ENCODE assay signal across 1 cellular context in the genomic region with DNA sequence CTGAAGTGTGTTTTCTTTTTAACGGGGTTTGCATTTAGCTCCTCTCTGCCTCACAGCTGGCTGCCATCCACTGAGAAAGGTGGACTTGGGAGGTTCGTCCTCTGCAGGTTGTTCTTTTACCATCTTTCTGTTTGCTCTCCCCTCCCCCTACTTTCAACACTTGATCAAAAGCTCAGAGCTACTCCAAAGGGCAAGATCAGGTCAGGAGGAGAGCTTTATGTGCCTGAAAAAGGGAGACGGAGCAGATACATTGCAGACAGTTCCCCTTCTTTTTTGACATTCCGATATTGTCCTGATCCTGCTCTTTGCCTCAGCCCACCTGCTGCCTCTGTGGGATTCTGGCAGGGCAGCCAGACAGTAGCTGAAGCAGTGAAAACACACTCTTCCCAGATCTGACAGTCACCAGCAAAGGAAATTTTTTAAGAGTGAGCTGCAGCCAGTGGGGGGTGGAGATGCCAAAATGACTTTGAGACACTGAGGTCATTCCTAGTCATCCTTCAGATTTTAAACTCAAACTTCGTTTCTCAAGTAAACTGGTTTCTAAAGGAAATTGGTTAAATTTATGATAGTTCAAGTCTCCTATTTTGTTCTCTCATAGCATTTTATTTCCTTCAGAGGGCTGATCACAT.
A peak's percentile ranks its signal among the peaks of the same experiment; 100 is the strongest.
TF ChIP-seq lines count a peak whose summit lies in the region.

No MANE protein-coding gene starts in this region.

TF ChIP-seq in HepG2, 621 proteins besides CTCF, POLR2A, EP300 and RAD21 (continued from another document and continues in another):
- TF ChIP-seq, protein P1, sequence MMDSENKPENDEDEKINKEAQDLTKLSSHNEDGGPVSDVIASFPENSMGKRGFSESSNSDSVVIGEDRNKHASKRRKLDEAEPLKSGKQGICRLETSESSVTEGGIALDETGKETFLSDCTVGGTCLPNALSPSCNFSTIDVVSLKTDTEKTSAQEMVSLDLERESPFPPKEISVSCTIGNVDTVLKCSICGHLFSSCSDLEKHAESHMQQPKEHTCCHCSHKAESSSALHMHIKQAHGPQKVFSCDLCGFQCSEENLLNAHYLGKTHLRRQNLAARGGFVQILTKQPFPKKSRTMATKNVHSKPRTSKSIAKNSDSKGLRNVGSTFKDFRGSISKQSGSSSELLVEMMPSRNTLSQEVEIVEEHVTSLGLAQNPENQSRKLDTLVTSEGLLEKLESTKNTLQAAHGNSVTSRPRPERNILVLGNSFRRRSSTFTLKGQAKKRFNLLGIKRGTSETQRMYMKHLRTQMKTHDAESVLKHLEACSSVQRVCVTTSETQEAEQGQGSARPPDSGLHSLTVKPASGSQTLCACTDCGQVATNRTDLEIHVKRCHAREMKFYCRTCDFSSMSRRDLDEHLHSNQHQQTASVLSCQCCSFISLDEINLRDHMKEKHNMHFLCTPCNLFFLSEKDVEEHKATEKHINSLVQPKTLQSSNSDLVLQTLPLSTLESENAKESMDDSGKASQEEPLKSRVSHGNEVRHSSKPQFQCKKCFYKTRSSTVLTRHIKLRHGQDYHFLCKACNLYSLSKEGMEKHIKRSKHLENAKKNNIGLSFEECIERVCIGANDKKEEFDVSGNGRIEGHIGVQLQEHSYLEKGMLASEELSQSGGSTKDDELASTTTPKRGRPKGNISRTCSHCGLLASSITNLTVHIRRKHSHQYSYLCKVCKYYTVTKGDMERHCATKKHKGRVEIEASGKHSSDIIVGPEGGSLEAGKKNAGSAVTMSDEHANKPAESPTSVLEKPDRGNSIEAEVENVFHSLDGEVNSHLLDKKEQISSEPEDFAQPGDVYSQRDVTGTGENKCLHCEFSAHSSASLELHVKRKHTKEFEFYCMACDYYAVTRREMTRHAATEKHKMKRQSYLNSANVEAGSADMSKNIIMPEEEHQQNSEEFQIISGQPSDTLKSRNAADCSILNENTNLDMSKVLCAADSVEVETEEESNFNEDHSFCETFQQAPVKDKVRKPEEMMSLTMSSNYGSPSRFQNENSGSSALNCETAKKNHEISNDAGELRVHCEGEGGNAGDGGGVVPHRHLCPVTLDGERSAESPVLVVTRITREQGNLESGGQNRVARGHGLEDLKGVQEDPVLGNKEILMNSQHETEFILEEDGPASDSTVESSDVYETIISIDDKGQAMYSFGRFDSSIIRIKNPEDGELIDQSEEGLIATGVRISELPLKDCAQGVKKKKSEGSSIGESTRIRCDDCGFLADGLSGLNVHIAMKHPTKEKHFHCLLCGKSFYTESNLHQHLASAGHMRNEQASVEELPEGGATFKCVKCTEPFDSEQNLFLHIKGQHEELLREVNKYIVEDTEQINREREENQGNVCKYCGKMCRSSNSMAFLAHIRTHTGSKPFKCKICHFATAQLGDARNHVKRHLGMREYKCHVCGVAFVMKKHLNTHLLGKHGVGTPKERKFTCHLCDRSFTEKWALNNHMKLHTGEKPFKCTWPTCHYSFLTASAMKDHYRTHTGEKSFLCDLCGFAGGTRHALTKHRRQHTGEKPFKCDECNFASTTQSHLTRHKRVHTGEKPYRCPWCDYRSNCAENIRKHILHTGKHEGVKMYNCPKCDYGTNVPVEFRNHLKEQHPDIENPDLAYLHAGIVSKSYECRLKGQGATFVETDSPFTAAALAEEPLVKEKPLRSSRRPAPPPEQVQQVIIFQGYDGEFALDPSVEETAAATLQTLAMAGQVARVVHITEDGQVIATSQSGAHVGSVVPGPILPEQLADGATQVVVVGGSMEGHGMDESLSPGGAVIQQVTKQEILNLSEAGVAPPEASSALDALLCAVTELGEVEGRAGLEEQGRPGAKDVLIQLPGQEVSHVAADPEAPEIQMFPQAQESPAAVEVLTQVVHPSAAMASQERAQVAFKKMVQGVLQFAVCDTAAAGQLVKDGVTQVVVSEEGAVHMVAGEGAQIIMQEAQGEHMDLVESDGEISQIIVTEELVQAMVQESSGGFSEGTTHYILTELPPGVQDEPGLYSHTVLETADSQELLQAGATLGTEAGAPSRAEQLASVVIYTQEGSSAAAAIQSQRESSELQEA (CRISPR knock-in tag; IDR thresholded peaks at IDR 0.05; ENCODE audit: not compliant biosample characterization) = no peak
- TF ChIP-seq ZNF292 (CRISPR knock-in tag; IDR thresholded peaks at IDR 0.05; ENCODE audit: borderline replicate concordance, low read depth) (peak; percentile 94), PPARG (CRISPR knock-in tag; conservative IDR thresholded peaks at IDR 0.05) (0 out of 2 replicates have a peak, but pooled peaks have one; percentile 23), RELA (CRISPR knock-in tag; IDR thresholded peaks at IDR 0.05) (no peak), HNF4A (CRISPR knock-in tag; IDR thresholded peaks at IDR 0.05) (peak; percentile 93), ZNF766 (CRISPR knock-in tag; IDR thresholded peaks at IDR 0.05; ENCODE audit: borderline replicate concordance) (peak; percentile 38; the same call in 1 of the 2 replicates), RXRB (CRISPR knock-in tag; IDR thresholded peaks at IDR 0.05; ENCODE audit: borderline replicate concordance) (peak; percentile 91), SP140L (CRISPR knock-in tag; IDR thresholded peaks at IDR 0.05; ENCODE audit: borderline replicate concordance) (peak; percentile 95; the same call in 1 of the 2 replicates), ATM (IDR thresholded peaks at IDR 0.05; ENCODE audit: borderline replicate concordance) (no peak), ZNF614 (CRISPR knock-in tag; IDR thresholded peaks at IDR 0.05; ENCODE audit: borderline replicate concordance) (peak; percentile 97), DPF2 (CRISPR knock-in tag; IDR thresholded peaks at IDR 0.05; ENCODE audit: borderline replicate concordance, low read depth) (peak; percentile 46; the same call in 1 of the 2 replicates), RXRA (CRISPR knock-in tag; IDR thresholded peaks at IDR 0.05) (peak; percentile 89; the same call in 1 of the 2 replicates), CBFB (CRISPR knock-in tag; IDR thresholded peaks at IDR 0.05) (no peak), CREM (IDR thresholded peaks at IDR 0.05) (peak; percentile 64; the same call in 1 of the 2 replicates), CREM (CRISPR knock-in tag; IDR thresholded peaks at IDR 0.05) (no peak), RNF2 (conservative IDR thresholded peaks at IDR 0.05; ENCODE audit: low read depth) (no peak), ZNF83 (CRISPR knock-in tag; IDR thresholded peaks at IDR 0.05; ENCODE audit: borderline replicate concordance) (no peak), MED8 (CRISPR knock-in tag; IDR thresholded peaks at IDR 0.05; ENCODE audit: insufficient replicate concordance) (peak; percentile 38), ZNF558 (CRISPR knock-in tag; IDR thresholded peaks at IDR 0.05; ENCODE audit: borderline replicate concordance) (no peak), ZKSCAN5 (CRISPR knock-in tag; IDR thresholded peaks at IDR 0.05) (0 out of 2 replicates have a peak, but pooled peaks have one; percentile 28), FOXK2 (IDR thresholded peaks at IDR 0.05) (no peak), ZNF317 (CRISPR knock-in tag; IDR thresholded peaks at IDR 0.05) (peak; percentile 62; the same call in 1 of the 2 replicates), ZNF468 (CRISPR knock-in tag; IDR thresholded peaks at IDR 0.05) (no peak), GATAD2A (CRISPR knock-in tag; IDR thresholded peaks at IDR 0.05) (peak; percentile 93), ZNF816 (CRISPR knock-in tag; IDR thresholded peaks at IDR 0.05; ENCODE audit: borderline replicate concordance) (peak; percentile 63; the same call in 1 of the 2 replicates), MIXL1 (CRISPR knock-in tag; IDR thresholded peaks at IDR 0.05) (peak; percentile 82), ZNF124 (CRISPR knock-in tag; IDR thresholded peaks at IDR 0.05) (peak; percentile 88; the same call in 1 of the 2 replicates), SAFB2 (CRISPR knock-in tag; IDR thresholded peaks at IDR 0.05; ENCODE audit: borderline replicate concordance, low read depth) (peak; percentile 77; the same call in 1 of the 2 replicates), KDM1A (CRISPR knock-in tag; IDR thresholded peaks at IDR 0.05) (no peak), CC2D1A (CRISPR knock-in tag; IDR thresholded peaks at IDR 0.05) (no peak), ARNTL (CRISPR knock-in tag; IDR thresholded peaks at IDR 0.05) (0 out of 2 replicates have a peak, but pooled peaks have one; percentile 44), ATF1 (CRISPR knock-in tag; IDR thresholded peaks at IDR 0.05) (peak; percentile 61)
- TF ChIP-seq, protein P2, sequence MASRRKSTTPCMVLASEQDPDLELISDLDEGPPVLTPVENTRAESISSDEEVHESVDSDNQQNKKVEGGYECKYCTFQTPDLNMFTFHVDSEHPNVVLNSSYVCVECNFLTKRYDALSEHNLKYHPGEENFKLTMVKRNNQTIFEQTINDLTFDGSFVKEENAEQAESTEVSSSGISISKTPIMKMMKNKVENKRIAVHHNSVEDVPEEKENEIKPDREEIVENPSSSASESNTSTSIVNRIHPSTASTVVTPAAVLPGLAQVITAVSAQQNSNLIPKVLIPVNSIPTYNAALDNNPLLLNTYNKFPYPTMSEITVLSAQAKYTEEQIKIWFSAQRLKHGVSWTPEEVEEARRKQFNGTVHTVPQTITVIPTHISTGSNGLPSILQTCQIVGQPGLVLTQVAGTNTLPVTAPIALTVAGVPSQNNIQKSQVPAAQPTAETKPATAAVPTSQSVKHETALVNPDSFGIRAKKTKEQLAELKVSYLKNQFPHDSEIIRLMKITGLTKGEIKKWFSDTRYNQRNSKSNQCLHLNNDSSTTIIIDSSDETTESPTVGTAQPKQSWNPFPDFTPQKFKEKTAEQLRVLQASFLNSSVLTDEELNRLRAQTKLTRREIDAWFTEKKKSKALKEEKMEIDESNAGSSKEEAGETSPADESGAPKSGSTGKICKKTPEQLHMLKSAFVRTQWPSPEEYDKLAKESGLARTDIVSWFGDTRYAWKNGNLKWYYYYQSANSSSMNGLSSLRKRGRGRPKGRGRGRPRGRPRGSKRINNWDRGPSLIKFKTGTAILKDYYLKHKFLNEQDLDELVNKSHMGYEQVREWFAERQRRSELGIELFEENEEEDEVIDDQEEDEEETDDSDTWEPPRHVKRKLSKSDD (CRISPR knock-in tag; IDR thresholded peaks at IDR 0.05; ENCODE audit: low read depth) = no peak
- TF ChIP-seq, protein P3, sequence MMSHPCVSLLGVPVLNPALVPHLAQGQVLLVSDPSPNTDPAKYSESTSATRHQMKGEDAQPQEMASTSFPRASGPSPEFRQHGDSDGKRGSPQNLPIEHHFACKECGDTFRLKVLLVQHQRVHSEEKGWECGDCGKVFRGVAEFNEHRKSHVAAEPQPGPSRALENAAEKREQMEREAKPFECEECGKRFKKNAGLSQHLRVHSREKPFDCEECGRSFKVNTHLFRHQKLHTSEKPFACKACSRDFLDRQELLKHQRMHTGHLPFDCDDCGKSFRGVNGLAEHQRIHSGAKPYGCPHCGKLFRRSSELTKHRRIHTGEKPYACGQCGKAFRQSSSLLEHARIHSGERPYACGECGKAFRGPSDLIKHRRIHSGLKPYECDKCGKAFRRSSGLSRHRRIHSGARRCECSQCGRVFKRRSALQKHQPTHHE (CRISPR knock-in tag; IDR thresholded peaks at IDR 0.05; ENCODE audit: borderline replicate concordance) = no peak; the same call in 1 of the 2 replicates
- TF ChIP-seq, protein P4, sequence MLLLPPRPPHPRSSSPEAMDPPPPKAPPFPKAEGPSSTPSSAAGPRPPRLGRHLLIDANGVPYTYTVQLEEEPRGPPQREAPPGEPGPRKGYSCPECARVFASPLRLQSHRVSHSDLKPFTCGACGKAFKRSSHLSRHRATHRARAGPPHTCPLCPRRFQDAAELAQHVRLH (CRISPR knock-in tag; IDR thresholded peaks at IDR 0.05; ENCODE audit: borderline replicate concordance, low read depth) = peak; percentile 24; the same call in 1 of the 2 replicates
- TF ChIP-seq, protein P5, sequence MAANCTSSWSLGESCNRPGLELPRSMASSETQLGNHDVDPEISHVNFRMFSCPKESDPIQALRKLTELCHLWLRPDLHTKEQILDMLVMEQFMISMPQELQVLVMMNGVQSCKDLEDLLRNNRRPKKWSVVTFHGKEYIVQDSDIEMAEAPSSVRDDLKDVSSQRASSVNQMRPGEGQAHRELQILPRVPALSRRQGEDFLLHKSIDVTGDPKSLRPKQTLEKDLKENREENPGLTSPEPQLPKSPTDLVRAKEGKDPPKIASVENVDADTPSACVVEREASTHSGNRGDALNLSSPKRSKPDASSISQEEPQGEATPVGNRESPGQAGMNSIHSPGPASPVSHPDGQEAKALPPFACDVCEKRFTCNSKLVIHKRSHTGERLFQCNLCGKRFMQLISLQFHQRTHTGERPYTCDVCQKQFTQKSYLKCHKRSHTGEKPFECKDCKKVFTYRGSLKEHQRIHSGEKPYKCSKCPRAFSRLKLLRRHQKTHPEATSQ (CRISPR knock-in tag; IDR thresholded peaks at IDR 0.05; ENCODE audit: borderline replicate concordance) = peak; percentile 59; the same call in 1 of the 2 replicates
- TF ChIP-seq, protein P6, sequence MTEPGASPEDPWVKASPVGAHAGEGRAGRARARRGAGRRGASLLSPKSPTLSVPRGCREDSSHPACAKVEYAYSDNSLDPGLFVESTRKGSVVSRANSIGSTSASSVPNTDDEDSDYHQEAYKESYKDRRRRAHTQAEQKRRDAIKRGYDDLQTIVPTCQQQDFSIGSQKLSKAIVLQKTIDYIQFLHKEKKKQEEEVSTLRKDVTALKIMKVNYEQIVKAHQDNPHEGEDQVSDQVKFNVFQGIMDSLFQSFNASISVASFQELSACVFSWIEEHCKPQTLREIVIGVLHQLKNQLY (CRISPR knock-in tag; IDR thresholded peaks at IDR 0.05) = peak; percentile 61; the same call in 1 of the 2 replicates
- TF ChIP-seq, protein P7, sequence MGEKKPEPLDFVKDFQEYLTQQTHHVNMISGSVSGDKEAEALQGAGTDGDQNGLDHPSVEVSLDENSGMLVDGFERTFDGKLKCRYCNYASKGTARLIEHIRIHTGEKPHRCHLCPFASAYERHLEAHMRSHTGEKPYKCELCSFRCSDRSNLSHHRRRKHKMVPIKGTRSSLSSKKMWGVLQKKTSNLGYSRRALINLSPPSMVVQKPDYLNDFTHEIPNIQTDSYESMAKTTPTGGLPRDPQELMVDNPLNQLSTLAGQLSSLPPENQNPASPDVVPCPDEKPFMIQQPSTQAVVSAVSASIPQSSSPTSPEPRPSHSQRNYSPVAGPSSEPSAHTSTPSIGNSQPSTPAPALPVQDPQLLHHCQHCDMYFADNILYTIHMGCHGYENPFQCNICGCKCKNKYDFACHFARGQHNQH (CRISPR knock-in tag; IDR thresholded peaks at IDR 0.05) = no peak; the same call in 1 of the 2 replicates
- TF ChIP-seq, protein P8, sequence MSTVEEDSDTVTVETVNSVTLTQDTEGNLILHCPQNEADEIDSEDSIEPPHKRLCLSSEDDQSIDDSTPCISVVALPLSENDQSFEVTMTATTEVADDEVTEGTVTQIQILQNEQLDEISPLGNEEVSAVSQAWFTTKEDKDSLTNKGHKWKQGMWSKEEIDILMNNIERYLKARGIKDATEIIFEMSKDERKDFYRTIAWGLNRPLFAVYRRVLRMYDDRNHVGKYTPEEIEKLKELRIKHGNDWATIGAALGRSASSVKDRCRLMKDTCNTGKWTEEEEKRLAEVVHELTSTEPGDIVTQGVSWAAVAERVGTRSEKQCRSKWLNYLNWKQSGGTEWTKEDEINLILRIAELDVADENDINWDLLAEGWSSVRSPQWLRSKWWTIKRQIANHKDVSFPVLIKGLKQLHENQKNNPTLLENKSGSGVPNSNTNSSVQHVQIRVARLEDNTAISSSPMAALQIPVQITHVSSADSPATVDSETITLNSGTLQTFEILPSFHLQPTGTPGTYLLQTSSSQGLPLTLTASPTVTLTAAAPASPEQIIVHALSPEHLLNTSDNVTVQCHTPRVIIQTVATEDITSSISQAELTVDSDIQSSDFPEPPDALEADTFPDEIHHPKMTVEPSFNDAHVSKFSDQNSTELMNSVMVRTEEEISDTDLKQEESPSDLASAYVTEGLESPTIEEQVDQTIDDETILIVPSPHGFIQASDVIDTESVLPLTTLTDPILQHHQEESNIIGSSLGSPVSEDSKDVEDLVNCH (CRISPR knock-in tag; IDR thresholded peaks at IDR 0.05) = no peak
